Comparison of ENCODE assay signal across 9 cellular contexts in the genomic region with DNA sequence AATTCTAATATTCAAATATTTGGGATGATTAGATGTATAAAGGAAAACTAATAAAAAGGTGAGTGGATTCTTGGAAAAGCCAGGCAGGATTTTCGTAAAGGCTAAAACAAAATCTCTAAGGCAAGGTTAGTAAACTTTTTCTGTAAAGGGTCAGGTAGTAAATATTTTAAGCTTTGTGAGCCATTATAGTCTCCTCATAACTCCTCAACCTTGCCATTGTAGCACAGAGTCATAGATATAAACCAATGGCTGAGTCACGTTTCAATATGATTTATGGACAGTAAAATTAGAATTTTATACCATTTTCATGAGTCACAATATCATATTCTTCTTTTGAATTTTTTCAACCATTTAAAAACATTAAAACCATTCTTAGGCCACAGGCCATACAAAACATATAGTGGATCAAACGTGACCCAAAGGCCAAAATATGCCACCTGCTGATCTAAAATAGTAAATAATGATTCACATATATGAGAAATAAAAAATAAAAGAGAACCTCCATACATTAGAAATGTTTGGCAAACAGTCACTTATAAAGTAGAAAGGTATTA.
"Had no signal": no experiment of that assay in that cellular context is flagged by ENCODE, and none has a peak within 500 bp of the region (broad histone marks: within the 10 kb centered on the region; RNA-seq: fewer than 3 reads in every experiment).

No MANE protein-coding gene starts in this region.

- H3K36me3 ChIP-seq: HAP-1 had no signal

- H2AFZ ChIP-seq: GM23248, GM23338 had no signal

- ATAC-seq: GM23338, HCT116 had no signal

- DNase-seq: GM23248, GOT3, H7, H9, HCEC 1CT, HFFc6 had no signal

- H3K4me2 ChIP-seq: GM23338 had no signal

- H3K4me1 ChIP-seq: HAP-1 had no signal

- H3K4me3 ChIP-seq: GM23248, GM23338, HAP-1 had no signal

- H3K27ac ChIP-seq: GM23248 had no signal

- H3K9me3 ChIP-seq: HAP-1 had no signal

- H3K9ac ChIP-seq: GM23248 had no signal
